In the genomic region with DNA sequence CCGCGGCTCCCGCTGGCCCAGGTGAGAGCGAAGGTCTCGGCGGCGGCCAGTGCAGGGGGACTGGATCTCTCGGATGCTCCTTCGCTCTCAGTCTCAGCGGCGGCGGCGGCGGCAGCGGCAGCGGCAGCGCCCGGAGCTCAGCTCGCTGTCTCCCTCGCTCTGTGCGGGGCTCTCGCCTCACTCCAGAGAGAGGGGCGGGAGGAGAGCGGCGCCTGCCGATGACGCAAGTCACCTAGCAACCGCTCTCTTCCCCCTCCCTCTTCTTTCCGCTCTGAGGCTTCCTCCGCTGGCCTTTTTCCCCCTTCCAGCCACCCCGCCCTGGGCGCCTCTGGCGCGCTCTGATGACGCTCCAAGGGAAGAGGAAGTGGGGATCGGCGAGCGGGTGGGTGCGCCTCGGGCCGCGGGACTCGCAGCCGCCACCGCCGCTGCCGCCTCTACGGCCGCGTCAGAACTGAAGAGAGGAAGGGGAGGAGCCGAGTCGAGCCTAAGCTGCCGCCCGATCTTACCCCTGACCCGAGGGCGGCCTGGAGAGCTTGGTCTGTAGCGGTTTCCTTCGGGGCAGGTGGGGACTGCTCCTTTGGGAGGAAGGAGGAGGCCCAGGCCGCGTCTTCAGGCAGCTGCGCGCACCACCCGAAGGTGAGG, we compare ENCODE assay signal across 8 cellular contexts. TPM values are rescaled to one million over a fixed set of nuclear protein-coding genes. Genes with fewer than 3 reads are reported as not detected.
DNase-seq lines count a peak whose midpoint lies in the region; ATAC-seq and TF ChIP-seq lines count a peak whose summit lies in the region.

A gene with protein sequence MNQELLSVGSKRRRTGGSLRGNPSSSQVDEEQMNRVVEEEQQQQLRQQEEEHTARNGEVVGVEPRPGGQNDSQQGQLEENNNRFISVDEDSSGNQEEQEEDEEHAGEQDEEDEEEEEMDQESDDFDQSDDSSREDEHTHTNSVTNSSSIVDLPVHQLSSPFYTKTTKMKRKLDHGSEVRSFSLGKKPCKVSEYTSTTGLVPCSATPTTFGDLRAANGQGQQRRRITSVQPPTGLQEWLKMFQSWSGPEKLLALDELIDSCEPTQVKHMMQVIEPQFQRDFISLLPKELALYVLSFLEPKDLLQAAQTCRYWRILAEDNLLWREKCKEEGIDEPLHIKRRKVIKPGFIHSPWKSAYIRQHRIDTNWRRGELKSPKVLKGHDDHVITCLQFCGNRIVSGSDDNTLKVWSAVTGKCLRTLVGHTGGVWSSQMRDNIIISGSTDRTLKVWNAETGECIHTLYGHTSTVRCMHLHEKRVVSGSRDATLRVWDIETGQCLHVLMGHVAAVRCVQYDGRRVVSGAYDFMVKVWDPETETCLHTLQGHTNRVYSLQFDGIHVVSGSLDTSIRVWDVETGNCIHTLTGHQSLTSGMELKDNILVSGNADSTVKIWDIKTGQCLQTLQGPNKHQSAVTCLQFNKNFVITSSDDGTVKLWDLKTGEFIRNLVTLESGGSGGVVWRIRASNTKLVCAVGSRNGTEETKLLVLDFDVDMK (minus strand): TSS at position 190 of the 642 bp plus-strand sequence. CDS start 124,289 bp downstream, outside the sequence.

- H3K4me1 ChIP-seq in PC-9 (replicated peaks; ENCODE audit: insufficient read depth) = peaks cover 23% of the 10 kb centered on the region
- H3K4me1 ChIP-seq in mucosa of stomach (ENCODE audit: control insufficient read depth, insufficient read depth, low read length) = peaks cover 8% of the 10 kb centered on the region

- BruUV-seq in PC-9 (replicated peaks; lab: Mats Ljungman, UMichigan) = no TSS peak

- TF ChIP-seq POLR2A in erythroblast (IDR thresholded peaks at IDR 0.05; ENCODE audit: low read length) = peak; percentile 93

- peak within 1 kb of the TSS; percentile 86 for H3K27ac ChIP-seq in PC-9

- no peak for TF ChIP-seq CTCF in PC-9 (conservative IDR thresholded peaks at IDR 0.05)

- H3K9me2 ChIP-seq in PC-9 (ENCODE audit: insufficient read depth) = no peaks in the 10 kb centered on the region

- intact Hi-C loops in PC-9 (cut with micrococcal nuclease; ENCODE audit: unreplicated experiment) = loop anchor here (1.0 to 5.0 kb wide), 2 partner anchors 36 to 76 kb away; no protein-coding TSS in a partner anchor

- ATAC-seq in GM21619 (IDR thresholded peaks at IDR 0.05; ENCODE audit: unreplicated experiment) = peak; percentile 77

- H3F3A ChIP-seq in PC-9 (ENCODE audit: insufficient read depth, low read depth) = peaks cover 6% of the 10 kb centered on the region; the same call in 1 of the 2 replicates

- H3K4me2 ChIP-seq in PC-9 = peak within 1 kb of the TSS; percentile 92

- no peaks in the 10 kb centered on the region for H3K9me3 ChIP-seq in PC-9 (ENCODE audit: insufficient read depth, low read depth)
- no peaks in the 10 kb centered on the region for H3K9me3 ChIP-seq in mucosa of stomach (ENCODE audit: control insufficient read depth, low read length)

- no peaks in the 10 kb centered on the region for H3K27me3 ChIP-seq in PC-9 (ENCODE audit: insufficient read depth, low read depth)
- H3K27me3 ChIP-seq in mucosa of stomach (ENCODE audit: control insufficient read depth, insufficient read depth, low read length) = no peaks in the 10 kb centered on the region

- peak within 1 kb of the TSS; percentile 92 for H3K4me3 ChIP-seq in Jurkat, Clone E6-1 (ENCODE audit: low read length)
- peak within 1 kb of the TSS; percentile 94 for H3K4me3 ChIP-seq in PC-9
- peak within 1 kb of the TSS; percentile 43 for H3K4me3 ChIP-seq in mucosa of stomach (ENCODE audit: low read length)

- H3K9ac ChIP-seq in mucosa of stomach (ENCODE audit: low read length) = peak within 1 kb of the TSS; percentile 72

- CTCF ChIA-PET in PC-9 (lab: Charles Lee) = interaction anchor here (0.7 to 1.0 kb wide), 2 partner anchors 448 to 607 kb away, joined by 3 to 4 read pairs; no protein-coding TSS in a partner anchor

- POLR2A ChIA-PET in PC-9 (lab: Charles Lee; ENCODE audit: unreplicated experiment) = interaction anchor here (0.6 to 1.0 kb wide), 5 partner anchors 34 to 995 kb away, joined by 3 to 12 read pairs (median 8); no protein-coding TSS in a partner anchor

- peaks cover 76% of the 10 kb centered on the region for H3K79me2 ChIP-seq in PC-9 (ENCODE audit: low read depth)

- peaks cover 19% of the 10 kb centered on the region for H4K20me1 ChIP-seq in PC-9 (ENCODE audit: insufficient read depth)

- H3K36me3 ChIP-seq in PC-9 (ENCODE audit: low read depth) = no peaks in the 10 kb centered on the region; the same call in 1 of the 2 replicates
- no peaks in the 10 kb centered on the region for H3K36me3 ChIP-seq in mucosa of stomach (ENCODE audit: control insufficient read depth, insufficient read depth, low read length)

- DNase-seq in DMS153 (lab: John Stamatoyannopoulos, UW) = peak; percentile 98
- peak; percentile 98 for DNase-seq in Jurkat, Clone E6-1 (ENCODE audit: low read depth, low spot score)
- DNase-seq in PC-9 = peak; percentile 91 to 99
- DNase-seq in activated T-cell treated with anti-CD3 and anti-CD28 coated beads, Interleukin-2, amount 50 U/mL, for 1 hour = peak; percentile 100
- DNase-seq in erythroblast (lab: John Stamatoyannopoulos, UW) = peak; percentile 99 to 100
- peak; percentile 99 to 100 for DNase-seq in stimulated activated CD8-positive, alpha-beta memory T cell treated with anti-CD3 and anti-CD28 coated beads, Interleukin-7, amount 100 ng/mL, for 1 hour (ENCODE audit: low read depth in 2 of 2)

- peak within 1 kb of the TSS; percentile 96 for H2AFZ ChIP-seq in PC-9

RNA-seq across cellular contexts. Expression of the gene that starts here (rescaled TPM):
- 29.7 TPM for polyA plus RNA-seq in Jurkat, Clone E6-1 (2012; ENCODE audit: insufficient read depth, insufficient read length)
- 28.0 and 30.2 TPM in 2 replicates for total RNA-seq in PC-9 (2021)

Comparison
In these comparisons a context has a peak if more than half of its experiments do, and no peak if none do; other contexts are left out.
1. Peak in every context shown above with its lines: DNase-seq, ATAC-seq, H3K4me3 ChIP-seq and H3K27ac ChIP-seq.
2. H3K4me3 ChIP-seq: peak in every context shown above with its lines; median percentile 94 in PC-9; 92 in Jurkat, Clone E6-1; 43 in mucosa of stomach.